10 cellular contexts compared by ENCODE assay signal in the genomic region with DNA sequence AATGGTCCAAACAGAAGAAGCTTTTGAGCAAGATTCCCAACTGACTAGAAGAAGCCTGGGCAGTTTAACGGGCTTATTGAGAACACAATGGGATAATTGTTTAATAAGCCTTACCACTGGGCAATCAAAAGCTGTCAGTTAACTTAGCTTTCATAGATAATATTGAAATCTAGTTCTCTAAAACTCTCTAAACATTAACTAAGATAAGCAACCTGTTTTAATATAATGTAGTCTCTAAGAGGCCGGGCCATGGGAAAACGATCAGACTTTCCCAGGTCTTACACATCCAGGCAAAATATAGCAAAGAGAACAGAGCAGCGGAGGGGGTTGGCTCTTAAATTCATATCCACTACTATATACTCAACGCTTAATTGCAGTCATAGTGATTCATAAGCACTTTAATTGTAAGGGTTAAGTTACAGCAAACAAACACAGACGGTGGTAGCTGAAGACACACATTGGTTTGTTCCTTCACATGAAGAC.
DNase-seq lines count a peak whose midpoint lies in the region; ATAC-seq and TF ChIP-seq lines count a peak whose summit lies in the region.
"Had no signal": no experiment of that assay in that cellular context is flagged by ENCODE, and none has a peak within 500 bp of the region (broad histone marks: within the 10 kb centered on the region; RNA-seq: fewer than 3 reads in every experiment).

No MANE protein-coding gene starts in this region.

- BruUV-seq in Calu3 (replicated peaks; lab: Mats Ljungman, UMichigan): no TSS peak

- intact Hi-C loops in Calu3 (cut with micrococcal nuclease; ENCODE audit: unreplicated experiment) (loop anchor here (1.0 to 5.0 kb wide), 6 partner anchors 13 to 351 kb away; no protein-coding TSS in a partner anchor), left colon (cut with DNase I, micrococcal nuclease) (no loop called here)

- peaks cover 56% of the 10 kb centered on the region for H3K4me1 Mint-ChIP-seq in Calu3 (ENCODE audit: low read depth, unreplicated experiment)
- H3K4me1 Mint-ChIP-seq: memory B cell; stimulated activated effector memory CD8-positive, alpha-beta T cell treated with anti-CD3 and anti-CD28 coated beads, Interleukin-12 subunit alpha, Interleukin-12 subunit beta, amount 100 ng/mL, for 72 hours had no signal

- no peaks in the 10 kb centered on the region for H3K27me3 Mint-ChIP-seq in Calu3 (ENCODE audit: unreplicated experiment)
- H3K27me3 Mint-ChIP-seq: memory B cell had no signal

- peaks cover 5% of the 10 kb centered on the region for H3K36me3 Mint-ChIP-seq in Calu3 (ENCODE audit: insufficient read depth, unreplicated experiment)
- H3K36me3 Mint-ChIP-seq: memory B cell; stimulated activated effector memory CD8-positive, alpha-beta T cell treated with anti-CD3 and anti-CD28 coated beads, Interleukin-12 subunit alpha, Interleukin-12 subunit beta, amount 100 ng/mL, for 72 hours had no signal

- CTCF ChIA-PET in Calu3 (lab: Charles Lee): interaction anchor here (0.6 to 2.7 kb wide), 21 partner anchors 11 to 525 kb away, joined by 3 to 20 read pairs (median 4); a partner anchor contains a TSS

- TF ChIP-seq CTCF in Calu3 (IDR thresholded peaks at IDR 0.05; ENCODE audit: unreplicated experiment): no peak

- peak overlapping the region; percentile 83 for H3K27ac Mint-ChIP-seq in Calu3 (ENCODE audit: unreplicated experiment)
- H3K27ac Mint-ChIP-seq: memory B cell; stimulated activated effector memory CD8-positive, alpha-beta T cell treated with anti-CD3 and anti-CD28 coated beads, Interleukin-12 subunit alpha, Interleukin-12 subunit beta, amount 100 ng/mL, for 72 hours had no signal

- DNase-seq in Calu3 (peak; percentile 52), NCI-H1417 treated with DMSO at 0.1 percent for 48 hours (lab: John Stamatoyannopoulos, UW) (peak; percentile 93), NCI-H774 (lab: John Stamatoyannopoulos, UW) (peak; percentile 38), left colon (peak; percentile 51 to 54), amniotic stem cell (lab: John Stamatoyannopoulos, UW) (no peak), NCI-H2196 treated with DMSO at 0.1 percent for 48 hours (lab: John Stamatoyannopoulos, UW; ENCODE audit: unreplicated experiment) (no peak), D341Med (ENCODE audit: low spot score) (no peak)

- H3K4me3 Mint-ChIP-seq in Calu3 (ENCODE audit: low read depth, unreplicated experiment): peak overlapping the region; percentile 63
- H3K4me3 Mint-ChIP-seq: memory B cell; stimulated activated effector memory CD8-positive, alpha-beta T cell treated with anti-CD3 and anti-CD28 coated beads, Interleukin-12 subunit alpha, Interleukin-12 subunit beta, amount 100 ng/mL, for 72 hours had no signal

- no peaks in the 10 kb centered on the region for H3K9me3 Mint-ChIP-seq in Calu3 (ENCODE audit: low read depth, unreplicated experiment)
- H3K9me3 Mint-ChIP-seq: memory B cell had no signal

- ATAC-seq in left colon: peak; percentile 86
- no peak for ATAC-seq in HG02981 (IDR thresholded peaks at IDR 0.05; ENCODE audit: unreplicated experiment)
- ATAC-seq: stimulated activated effector memory CD8-positive, alpha-beta T cell treated with anti-CD3 and anti-CD28 coated beads, Interleukin-12 subunit alpha, Interleukin-12 subunit beta, amount 100 ng/mL, for 72 hours had no signal

Comparison
In these comparisons a context has a peak if more than half of its experiments do, and no peak if none do; other contexts are left out.
1. DNase-seq: peak in Calu3 (single experiment), NCI-H1417 treated with DMSO at 0.1 percent for 48 hours (single experiment), NCI-H774 (single experiment) and left colon (2 of 2); none in amniotic stem cell (single experiment), NCI-H2196 treated with DMSO at 0.1 percent for 48 hours (single experiment) and D341Med (single experiment).